In the genomic region with DNA sequence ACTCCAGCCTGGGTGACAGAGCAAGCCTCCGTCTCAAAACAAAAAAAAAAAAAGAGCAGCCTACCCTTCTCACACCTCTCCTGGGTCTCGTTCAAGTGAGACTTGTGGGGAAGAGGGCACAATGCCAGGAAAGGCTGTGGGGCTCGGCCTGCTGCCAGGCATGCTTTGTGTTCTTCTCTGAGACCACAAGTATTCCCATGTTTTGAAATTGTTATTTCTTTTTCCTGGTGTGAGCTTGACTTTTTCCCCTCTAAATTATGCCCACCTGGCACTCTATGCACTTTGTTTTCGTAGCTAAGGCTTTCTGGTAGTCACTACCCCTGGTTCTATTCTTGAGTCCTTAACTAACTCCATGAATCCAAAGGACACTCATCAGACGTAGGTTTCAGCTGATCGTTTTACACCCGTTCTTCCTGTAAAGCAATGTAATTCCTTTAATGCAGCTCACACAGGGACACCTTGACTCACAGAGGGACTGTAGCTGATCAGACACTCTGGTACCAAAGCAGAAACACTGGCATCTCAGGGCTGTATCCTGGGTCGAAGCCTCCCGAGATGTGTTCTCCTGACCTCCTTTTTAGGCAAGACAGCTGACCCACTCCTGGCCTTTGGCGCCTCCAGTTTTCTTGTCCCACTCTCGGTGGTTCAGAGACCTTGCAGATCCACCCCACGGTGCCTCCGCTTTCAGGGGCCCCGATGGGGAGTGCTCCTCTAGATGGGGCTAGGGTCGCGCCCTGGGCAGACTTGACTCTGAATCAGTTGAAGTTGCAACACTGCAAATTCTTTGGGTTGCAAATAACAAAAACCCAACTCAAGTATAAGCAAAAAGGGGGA, we compare ENCODE assay signal across 11 cellular contexts.
DNase-seq lines count a peak whose midpoint lies in the region; ATAC-seq and TF ChIP-seq lines count a peak whose summit lies in the region.
"Had no signal": no experiment of that assay in that cellular context is flagged by ENCODE, and none has a peak within 500 bp of the region (broad histone marks: within the 10 kb centered on the region; RNA-seq: fewer than 3 reads in every experiment).

No MANE protein-coding gene starts in this region.

- DNase-seq in DMS79 treated with DMSO at 0.1 percent for 48 hours (lab: John Stamatoyannopoulos, UW) (peak; percentile 91), NCI-H2029 (lab: John Stamatoyannopoulos, UW) (peak; percentile 76), mammary epithelial cell (peak; percentile 2), non-pigmented ciliary epithelial cell (ENCODE audit: low read depth) (peak; percentile 10)
- DNase-seq in stimulated activated CD4-positive, alpha-beta T cell treated with anti-CD3 and anti-CD28 coated beads, Interleukin-1b, Interleukin-23, amount 100 ng/mL, for 48 hours: no peak
- no peak for DNase-seq in stimulated activated CD4-positive, alpha-beta T cell treated with anti-CD3 and anti-CD28 coated beads, Interleukin-4, amount 100 ng/mL, for 1 hour
- DNase-seq: activated CD4-positive, CD25-positive, alpha-beta regulatory T cell; islet precursor cell had no signal

- 46% methylated on average over 11 of the region's 16 CpGs for WGBS in mammary epithelial cell (ENCODE audit: low coverage, missing lambda C conversion rate)

- ATAC-seq in HG02623 (IDR thresholded peaks at IDR 0.05; ENCODE audit: unreplicated experiment) (no peak), GM19324 (IDR thresholded peaks at IDR 0.05; ENCODE audit: low FRiP score, unreplicated experiment) (no peak)
- ATAC-seq: sciatic nerve had no signal

- no peak overlapping the region for H3K4me3 ChIP-seq in mammary epithelial cell (replicated peaks in 1 of 3; ENCODE audit: insufficient read depth in 1 of 3, low read depth in 2 of 3, low read length in 3 of 3)

- intact Hi-C loops in mammary epithelial cell (cut with micrococcal nuclease): no loop called here

- H4K20me1 ChIP-seq in mammary epithelial cell (ENCODE audit: insufficient read depth, low read length): no peaks in the 10 kb centered on the region

- CTCF ChIA-PET in mammary epithelial cell (lab: Charles Lee; ENCODE audit: low non-redundant PET): no interaction called here

- no peaks in the 10 kb centered on the region for H3K79me2 ChIP-seq in mammary epithelial cell (ENCODE audit: insufficient read depth, low read length)

- H3K9me3 ChIP-seq in mammary epithelial cell (replicated peaks; ENCODE audit: insufficient read depth, low read length): no peaks in the 10 kb centered on the region

- dilution Hi-C loops in mammary epithelial cell (cut with HindIII; ENCODE audit: low sequenced_read_pairs): loop anchor here (10.0 kb wide), 1 partner anchor 344 kb away; no protein-coding TSS in a partner anchor

- no peak overlapping the region for H3K9ac ChIP-seq in mammary epithelial cell (ENCODE audit: insufficient read depth, low read length)

- H3K4me1 ChIP-seq in mammary epithelial cell (ENCODE audit: insufficient read depth, low read length): peaks cover 7% of the 10 kb centered on the region

- H3K27me3 ChIP-seq in mammary epithelial cell (ENCODE audit: insufficient read depth, low read length): no peaks in the 10 kb centered on the region

- H3K36me3 ChIP-seq in mammary epithelial cell (ENCODE audit: insufficient read depth, low read length): no peaks in the 10 kb centered on the region

- H3K4me2 ChIP-seq in mammary epithelial cell (ENCODE audit: insufficient read depth, low read depth, low read length): no peak overlapping the region

- BruUV-seq in mammary epithelial cell (replicated peaks; lab: Mats Ljungman, UMichigan): no TSS peak

- H3K27ac ChIP-seq in mammary epithelial cell (ENCODE audit: insufficient read depth, low read depth, low read length): no peak overlapping the region

- TF ChIP-seq CTCF in mammary epithelial cell (conservative IDR thresholded peaks at IDR 0.05 in 1 of 2, IDR thresholded peaks at IDR 0.05 in 1 of 2; ENCODE audit: extremely low read depth in 1 of 2, insufficient read depth in 1 of 2, low read depth in 1 of 2, low read length in 2 of 2): no peak

- no peak overlapping the region for H2AFZ ChIP-seq in mammary epithelial cell (ENCODE audit: low read depth, low read length)

- in situ Hi-C loops in mammary epithelial cell (cut with MboI; ENCODE audit: low sequenced_read_pairs in 2 of 2): no loop called here

Comparison
In these comparisons a context has a peak if more than half of its experiments do, and no peak if none do; other contexts are left out.
1. DNase-seq: peak in DMS79 treated with DMSO at 0.1 percent for 48 hours (single experiment), NCI-H2029 (single experiment), mammary epithelial cell (single experiment) and non-pigmented ciliary epithelial cell (single experiment); none in stimulated activated CD4-positive, alpha-beta T cell treated with anti-CD3 and anti-CD28 coated beads, Interleukin-1b, Interleukin-23, amount 100 ng/mL, for 48 hours (single experiment) and stimulated activated CD4-positive, alpha-beta T cell treated with anti-CD3 and anti-CD28 coated beads, Interleukin-4, amount 100 ng/mL, for 1 hour (single experiment).